ENCODE assay signal across 15 cellular contexts in the genomic region with DNA sequence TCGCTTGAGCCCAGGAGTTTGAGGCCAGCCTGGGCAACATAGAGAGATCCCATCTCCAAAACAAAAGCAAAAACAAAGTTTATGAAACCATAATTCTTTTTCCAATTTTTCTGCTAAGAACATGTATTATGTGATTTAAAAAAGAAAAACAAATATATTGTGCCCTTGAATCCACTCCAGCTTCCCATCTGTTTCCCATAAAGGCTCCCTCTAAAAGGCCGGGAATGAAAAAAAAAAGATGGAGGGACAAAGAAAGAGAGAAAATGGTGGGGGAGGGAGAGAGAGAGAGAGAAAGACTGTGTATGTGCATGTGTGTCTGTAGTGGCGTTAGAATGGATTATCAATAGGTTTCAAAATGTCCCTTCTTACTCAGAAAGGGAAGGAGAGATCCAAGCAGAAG. TPM values are rescaled to one million over a fixed set of nuclear protein-coding genes. Genes with fewer than 3 reads are reported as not detected.
DNase-seq lines count a peak whose midpoint lies in the region; ATAC-seq and TF ChIP-seq lines count a peak whose summit lies in the region.
"Had no signal": no experiment of that assay in that cellular context is flagged by ENCODE, and none has a peak within 500 bp of the region (broad histone marks: within the 10 kb centered on the region; RNA-seq: fewer than 3 reads in every experiment).

No MANE protein-coding gene starts in this region.

- no CpG with 5 or more reads among the region's 3 CpGs for WGBS in neuronal stem cell (ENCODE audit: extremely low coverage in 2 of 2, insufficient read length in 2 of 2, insufficient replicate concordance in 1 of 2), 2 donors
- WGBS in right lobe of liver (ENCODE audit: insufficient coverage, low coverage, low lambda C conversion rate, missing lambda C conversion rate), result 77% methylated on average over 3 of the region's 3 CpGs

- H3K4ac ChIP-seq in neuronal stem cell (ENCODE audit: low read length), result no peak overlapping the region

- ATAC-seq in GM18520 (IDR thresholded peaks at IDR 0.05; ENCODE audit: unreplicated experiment) (no peak), right lobe of liver (no peak), HG02588 (IDR thresholded peaks at IDR 0.05; ENCODE audit: unreplicated experiment) (no peak)
- ATAC-seq: HCT116, PC-3 had no signal

- H3K4me3 ChIP-seq in neuronal stem cell (ENCODE audit: low read length in 2 of 2), result no peak overlapping the region
- no peak overlapping the region for H3K4me3 ChIP-seq in right lobe of liver

- peaks cover 9% of the 10 kb centered on the region for H3K4me1 Mint-ChIP-seq in activated T-cell treated with anti-CD3 and anti-CD28 coated beads, Interleukin-2, amount 50 U/mL, for 24 hours (ENCODE audit: low read depth)
- peaks cover 45% of the 10 kb centered on the region for H3K4me1 Mint-ChIP-seq in dendritic cell treated with granulocyte-macrophage colony-stimulating factor and Interleukin-4, amounts not matched to agents 40 ng/mL and 50 ng/mL, for 4 days (ENCODE audit: low read depth)

- no peaks in the 10 kb centered on the region for H3K27me3 Mint-ChIP-seq in activated T-cell treated with anti-CD3 and anti-CD28 coated beads, Interleukin-2, amount 50 U/mL, for 24 hours
- no peaks in the 10 kb centered on the region for H3K27me3 Mint-ChIP-seq in dendritic cell treated with granulocyte-macrophage colony-stimulating factor and Interleukin-4, amounts not matched to agents 40 ng/mL and 50 ng/mL, for 4 days
- H3K27me3 Mint-ChIP-seq: CD4-positive, alpha-beta T cell had no signal

- no peak overlapping the region for H3K18ac ChIP-seq in neuronal stem cell (ENCODE audit: low read length)

- no peaks in the 10 kb centered on the region for H3K79me1 ChIP-seq in neuronal stem cell (ENCODE audit: low read depth, low read length)

- peak overlapping the region; percentile 0 for H3K27ac Mint-ChIP-seq in activated T-cell treated with anti-CD3 and anti-CD28 coated beads, Interleukin-2, amount 50 U/mL, for 24 hours
- H3K27ac Mint-ChIP-seq in dendritic cell treated with granulocyte-macrophage colony-stimulating factor and Interleukin-4, amounts not matched to agents 40 ng/mL and 50 ng/mL, for 4 days, result peak overlapping the region; percentile 29
- H3K27ac Mint-ChIP-seq: CD4-positive, alpha-beta T cell had no signal

- no peak overlapping the region for H3K9ac ChIP-seq in neuronal stem cell (ENCODE audit: low read depth, low read length, poor library complexity)

- no peak overlapping the region for H2BK5ac ChIP-seq in neuronal stem cell (ENCODE audit: low read length)

- no peak overlapping the region for H2AK5ac ChIP-seq in neuronal stem cell (ENCODE audit: low read depth, low read length)

- no peak overlapping the region for H3K4me3 Mint-ChIP-seq in activated T-cell treated with anti-CD3 and anti-CD28 coated beads, Interleukin-2, amount 50 U/mL, for 24 hours
- H3K4me3 Mint-ChIP-seq in dendritic cell treated with granulocyte-macrophage colony-stimulating factor and Interleukin-4, amounts not matched to agents 40 ng/mL and 50 ng/mL, for 4 days, result no peak overlapping the region
- H3K4me3 Mint-ChIP-seq: CD4-positive, alpha-beta T cell had no signal

- H2BK12ac ChIP-seq in neuronal stem cell (ENCODE audit: low read length), result no peak overlapping the region

- no peak overlapping the region for H3K14ac ChIP-seq in neuronal stem cell (ENCODE audit: low read length)

- TF ChIP-seq POLR2A in right lobe of liver (IDR thresholded peaks at IDR 0.05), result no peak

- no peaks in the 10 kb centered on the region for H3K36me3 ChIP-seq in neuronal stem cell (replicated peaks in 1 of 2; ENCODE audit: control insufficient read depth in 2 of 2, insufficient read depth in 2 of 2, low read length in 2 of 2)
- H3K36me3 ChIP-seq in right lobe of liver, result no peaks in the 10 kb centered on the region

- H3K23ac ChIP-seq in neuronal stem cell (ENCODE audit: low read depth, low read length, poor library complexity), result no peak overlapping the region

- no peak for TF ChIP-seq CTCF in right lobe of liver (IDR thresholded peaks at IDR 0.05)

- H2BK120ac ChIP-seq in neuronal stem cell (ENCODE audit: low read depth, low read length), result no peak overlapping the region

- H3K27me3 ChIP-seq in neuronal stem cell (ENCODE audit: control insufficient read depth in 3 of 3, insufficient read depth in 3 of 3, low read depth in 1 of 3, low read length in 3 of 3), result no peaks in the 10 kb centered on the region
- no peaks in the 10 kb centered on the region for H3K27me3 ChIP-seq in right lobe of liver

- peaks cover 3% of the 10 kb centered on the region for H3K36me3 Mint-ChIP-seq in activated T-cell treated with anti-CD3 and anti-CD28 coated beads, Interleukin-2, amount 50 U/mL, for 24 hours (ENCODE audit: low read depth)
- peaks cover 5% of the 10 kb centered on the region for H3K36me3 Mint-ChIP-seq in dendritic cell treated with granulocyte-macrophage colony-stimulating factor and Interleukin-4, amounts not matched to agents 40 ng/mL and 50 ng/mL, for 4 days (ENCODE audit: low read depth)

- intact Hi-C loops in dendritic cell treated with granulocyte-macrophage colony-stimulating factor and Interleukin-4, amounts not matched to agents 40 ng/mL and 50 ng/mL, for 4 days (cut with micrococcal nuclease), result no loop called here
- intact Hi-C loops in right lobe of liver (cut with DNase I), result no loop called here

- no peaks in the 10 kb centered on the region for H3K9me3 Mint-ChIP-seq in activated T-cell treated with anti-CD3 and anti-CD28 coated beads, Interleukin-2, amount 50 U/mL, for 24 hours
- H3K9me3 Mint-ChIP-seq in dendritic cell treated with granulocyte-macrophage colony-stimulating factor and Interleukin-4, amounts not matched to agents 40 ng/mL and 50 ng/mL, for 4 days, result no peaks in the 10 kb centered on the region
- H3K9me3 Mint-ChIP-seq: CD4-positive, alpha-beta T cell had no signal

- H2AFZ ChIP-seq in neuronal stem cell (ENCODE audit: low read length), result peak overlapping the region; percentile 68

- no peak overlapping the region for H3K4me2 ChIP-seq in neuronal stem cell (ENCODE audit: insufficient read depth, low read length, poor library complexity, severe bottlenecking)

- DNase-seq in activated T-cell treated with anti-CD3 and anti-CD28 coated beads, Interleukin-2, amount 50 U/mL, for 24 hours, result no peak
- no peak for DNase-seq in activated T-cell treated with anti-CD3 and anti-CD28 coated beads, Interleukin-2, amount 50 U/mL, for 1 hour
- DNase-seq in neuronal stem cell (ENCODE audit: low spot score), result no peak
- DNase-seq in right lobe of liver, result no peak
- no peak for DNase-seq in activated effector memory CD4-positive, alpha-beta T cell treated with Interleukin-2 at 50 U/mL for 16 hours
- DNase-seq: CD4-positive, alpha-beta T cell; DMS79; MM.1S; NCI-H187 treated with DMSO at 0.1 percent for 48 hours; NCI-H446; PC-3 had no signal

- H3K27ac ChIP-seq in neuronal stem cell (replicated peaks; ENCODE audit: low read length), result no peak overlapping the region
- no peak overlapping the region for H3K27ac ChIP-seq in right lobe of liver

- H3K9me3 ChIP-seq in neuronal stem cell (replicated peaks in 1 of 2; ENCODE audit: control insufficient read depth in 2 of 2, insufficient read depth in 1 of 2, low read depth in 1 of 2, low read length in 2 of 2), result no peaks in the 10 kb centered on the region
- no peaks in the 10 kb centered on the region for H3K9me3 ChIP-seq in right lobe of liver

- H4K91ac ChIP-seq in neuronal stem cell (ENCODE audit: low read depth, low read length, poor library complexity), result no peak overlapping the region

- H4K8ac ChIP-seq in neuronal stem cell (ENCODE audit: low read depth, low read length), result no peak overlapping the region

- H3K4me1 ChIP-seq in neuronal stem cell (ENCODE audit: control insufficient read depth in 2 of 2, insufficient read depth in 1 of 2, low read depth in 1 of 2, low read length in 2 of 2) (no peaks in the 10 kb centered on the region), right lobe of liver (no peaks in the 10 kb centered on the region)

- no peak overlapping the region for H2BK15ac ChIP-seq in neuronal stem cell (ENCODE audit: low read length)

RNA-seq across cellular contexts. Expression of a gene that starts 20.5 kb away (rescaled TPM):
- polyA plus RNA-seq in neuronal stem cell (2013, experiment 1 of 2), result 15.1 TPM
- polyA plus RNA-seq in neuronal stem cell (2013, experiment 2 of 2), result 15.8 TPM
- 10 to 100 TPM in 1 of 6 experiments, 1 to 10 TPM in 5; 3.1 to 10.2 (median 5.8) TPM for total RNA-seq in right lobe of liver
